Comparison of ENCODE assay signal across 29 cellular contexts in the genomic region with DNA sequence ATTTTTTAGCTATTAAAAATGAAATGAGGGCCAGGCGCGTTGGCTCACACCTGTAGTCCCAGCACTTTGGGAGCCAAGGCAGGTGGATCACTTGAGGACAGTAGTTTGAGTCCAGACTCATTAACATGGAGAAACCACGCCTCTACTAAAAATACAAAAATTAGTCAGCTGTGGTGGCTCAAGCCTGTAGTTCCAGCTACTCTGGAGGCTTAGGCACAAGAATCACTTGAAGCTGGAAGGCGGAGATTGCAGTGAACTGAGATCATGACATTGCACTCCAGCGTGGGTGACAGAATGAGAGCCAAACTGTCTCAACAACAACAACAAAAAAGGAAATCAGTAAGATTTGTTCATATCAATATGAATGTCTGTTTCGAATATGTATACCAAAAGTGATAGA.
"Had no signal": no experiment of that assay in that cellular context is flagged by ENCODE, and none has a peak within 500 bp of the region (broad histone marks: within the 10 kb centered on the region; RNA-seq: fewer than 3 reads in every experiment).

No MANE protein-coding gene starts in this region.

- H3K27ac ChIP-seq: adrenal gland, body of pancreas, epithelial cell of prostate, foreskin keratinocyte, gastrocnemius medialis, heart left ventricle, WERI-Rb-1 had no signal

- H3K27me3 ChIP-seq: adrenal gland, body of pancreas, foreskin keratinocyte, gastrocnemius medialis, heart left ventricle had no signal

- H3K4me3 ChIP-seq: adrenal gland, body of pancreas, gastrocnemius medialis, heart left ventricle had no signal

- ATAC-seq: activated CD4-positive, CD25-positive, alpha-beta regulatory T cell treated with anti-CD3 and anti-CD28 coated beads, Interleukin-2, amount 50 U/mL, for 24 hours; activated CD8-positive, alpha-beta T cell treated with anti-CD3 and anti-CD28 coated beads for 36 hours; activated naive CD8-positive, alpha-beta T cell treated with anti-CD3 and anti-CD28 coated beads, Interleukin-2, amount 50 U/mL, for 24 hours; body of pancreas; effector memory CD8-positive, alpha-beta T cell; foreskin keratinocyte; gastrocnemius medialis; heart left ventricle had no signal

- H3K9me3 ChIP-seq: adrenal gland, body of pancreas, gastrocnemius medialis, heart left ventricle had no signal

- H3K36me3 ChIP-seq: adrenal gland, gastrocnemius medialis, heart left ventricle, WERI-Rb-1 had no signal

- H3K4me1 ChIP-seq: adrenal gland, body of pancreas, foreskin keratinocyte, gastrocnemius medialis had no signal

- DNase-seq: activated B cell treated with CpG ODN at 0.5 μM for 24 hours; activated CD4-positive, alpha-beta T cell treated with anti-CD3 and anti-CD28 coated beads for 48 hours; activated CD4-positive, alpha-beta T cell treated with anti-CD3 and anti-CD28 coated beads, Interleukin-2, amount 50 U/mL, for 1 hour; activated CD4-positive, alpha-beta T cell treated with anti-CD3 and anti-CD28 coated beads, Interleukin-2, amount 50 U/mL, for 48 hours; activated CD8-positive, alpha-beta memory T cell treated with anti-CD3 and anti-CD28 coated beads for 24 hours; activated CD8-positive, alpha-beta T cell treated with anti-CD3 and anti-CD28 coated beads for 36 hours; activated effector memory CD4-positive, alpha-beta T cell treated with anti-CD3 and anti-CD28 coated beads, Interleukin-2, amount 50 U/mL, for 16 hours; activated naive CD4-positive, alpha-beta T cell treated with anti-CD3 and anti-CD28 coated beads for 36 hours; activated naive CD8-positive, alpha-beta T cell treated with anti-CD3 and anti-CD28 coated beads for 36 hours; activated naive CD8-positive, alpha-beta T cell treated with anti-CD3 and anti-CD28 coated beads, Interleukin-2, amount 50 U/mL, for 24 hours; activated T-cell treated with anti-CD3 and anti-CD28 coated beads, Interleukin-2, amount 50 U/mL, for 1 hour; activated T-cell treated with anti-CD3 and anti-CD28 coated beads, Interleukin-2, amount 50 U/mL, for 48 hours; adrenal gland; amygdala; aorta; body of pancreas; caudate nucleus; cortex of kidney; dermis blood vessel endothelial cell; effector CD4-positive, alpha-beta T cell; effector memory CD8-positive, alpha-beta T cell; foreskin keratinocyte; gastrocnemius medialis; glutamatergic neuron; T-helper 2 cell; WERI-Rb-1 had no signal
